Comparison of ENCODE assay signal across 29 cellular contexts in genomic region chr1:31302749-31303441, GRCh38. TPM values are rescaled to one million over a fixed set of nuclear protein-coding genes. Genes with fewer than 3 reads are reported as not detected.
DNase-seq lines count a peak whose midpoint lies in the region; ATAC-seq, FAIRE-seq and TF ChIP-seq lines count a peak whose summit lies in the region.
"Had no signal": no experiment of that assay in that cellular context is flagged by ENCODE, and none has a peak within 500 bp of the region (broad histone marks: within the 10 kb centered on the region; RNA-seq: fewer than 3 reads in every experiment).

No MANE protein-coding gene starts in this region.

- H3K4me1 ChIP-seq in small intestine (ENCODE audit: control insufficient read depth in 2 of 2, insufficient read depth in 1 of 2, low read depth in 1 of 2, low read length in 1 of 2) (peaks cover under 1 to 6% of the 10 kb centered on the region in 2 donors), OCI-LY7 (ENCODE audit: insufficient read depth, low read length, poor library complexity, severe bottlenecking) (peaks cover 16% of the 10 kb centered on the region)

- no peaks in the 10 kb centered on the region for H3K27me3 ChIP-seq in small intestine (ENCODE audit: control insufficient read depth in 2 of 2, insufficient read depth in 2 of 2, low read length in 2 of 2)
- H3K27me3 ChIP-seq: ascending aorta, tibial nerve had no signal

- FAIRE-seq in small intestine (lab: Jason Lieb, UNC): no peak
- FAIRE-seq: G401.6 had no signal

- H3K4me3 ChIP-seq in small intestine (ENCODE audit: low read depth in 1 of 2, low read length in 2 of 2) (no peak overlapping the region), OCI-LY7 (ENCODE audit: low read depth, low read length, poor library complexity, severe bottlenecking) (no peak overlapping the region)
- H3K4me3 ChIP-seq: ascending aorta, tibial nerve had no signal

- no peak overlapping the region for H2AFZ ChIP-seq in OCI-LY7 (ENCODE audit: low read length)

- H3K9me3 ChIP-seq in small intestine (ENCODE audit: control insufficient read depth, low read depth) (no peaks in the 10 kb centered on the region), OCI-LY7 (ENCODE audit: low read length) (no peaks in the 10 kb centered on the region)
- H3K9me3 ChIP-seq: ascending aorta, tibial nerve had no signal

- no peak for ATAC-seq in central memory CD8-positive, alpha-beta T cell (replicated peaks; ENCODE audit: extremely low read depth, poor library complexity, severe bottlenecking)
- no peak for ATAC-seq in HG02588 (IDR thresholded peaks at IDR 0.05; ENCODE audit: unreplicated experiment)
- ATAC-seq: HCT116, right cardiac atrium had no signal

- H3K4me3 Mint-ChIP-seq in central memory CD8-positive, alpha-beta T cell: no peak overlapping the region
- H3K4me3 Mint-ChIP-seq in immature natural killer cell: peak overlapping the region in 1 of 5 donors; percentile 15
- H3K4me3 Mint-ChIP-seq: activated CD4-positive, alpha-beta T cell treated with anti-CD3 and anti-CD28 coated beads, Interleukin-2, amount 10 ng/mL, durations not matched to agents 24 days and 14 days; activated naive CD8-positive, alpha-beta T cell treated with anti-CD3 and anti-CD28 coated beads, Interleukin-2, amount 10 ng/mL, durations not matched to agents 7 days and 5 days; activated T-cell treated with anti-CD3 and anti-CD28 coated beads, Interleukin-2, amount 50 U/mL, for 24 hours; dendritic cell treated with granulocyte-macrophage colony-stimulating factor and Interleukin-4, amounts not matched to agents 40 ng/mL and 50 ng/mL, for 4 days; memory B cell had no signal

- no peaks in the 10 kb centered on the region for H4K20me1 ChIP-seq in OCI-LY7 (ENCODE audit: insufficient read depth, low read length)

- peaks cover 25% of the 10 kb centered on the region; the same call in 1 of the 2 replicates for H3K79me2 ChIP-seq in OCI-LY7 (ENCODE audit: insufficient read depth, low read depth, low read length)

- no peaks in the 10 kb centered on the region for H3K9me3 Mint-ChIP-seq in central memory CD8-positive, alpha-beta T cell
- peaks cover 0 to 2% (median 0%) of the 10 kb centered on the region in 6 donors for H3K9me3 Mint-ChIP-seq in immature natural killer cell
- H3K9me3 Mint-ChIP-seq: activated CD4-positive, alpha-beta T cell treated with anti-CD3 and anti-CD28 coated beads, Interleukin-2, amount 10 ng/mL, durations not matched to agents 24 days and 14 days; activated naive CD8-positive, alpha-beta T cell treated with anti-CD3 and anti-CD28 coated beads, Interleukin-2, amount 10 ng/mL, durations not matched to agents 7 days and 5 days; activated T-cell treated with anti-CD3 and anti-CD28 coated beads, Interleukin-2, amount 50 U/mL, for 24 hours; dendritic cell treated with granulocyte-macrophage colony-stimulating factor and Interleukin-4, amounts not matched to agents 40 ng/mL and 50 ng/mL, for 4 days; memory B cell had no signal

- no peaks in the 10 kb centered on the region for H3K9me2 ChIP-seq in OCI-LY7 (ENCODE audit: insufficient read depth, low read length)

- no TSS peak for BruUV-seq in OCI-LY7 (replicated peaks; lab: Mats Ljungman, UMichigan)

- peaks cover 9% of the 10 kb centered on the region for H3K36me3 Mint-ChIP-seq in central memory CD8-positive, alpha-beta T cell (ENCODE audit: insufficient read depth)
- peaks cover 3 to 17% (median 9%) of the 10 kb centered on the region in 3 donors for H3K36me3 Mint-ChIP-seq in immature natural killer cell

- intact Hi-C loops in OCI-LY7 (cut with micrococcal nuclease; ENCODE audit: unreplicated experiment): no loop called here

- H3K4me2 ChIP-seq in OCI-LY7 (ENCODE audit: low read length): no peak overlapping the region

- CTCF ChIA-PET in OCI-LY7 (lab: Charles Lee; ENCODE audit: unreplicated experiment): no interaction called here

- H3K27me3 Mint-ChIP-seq in central memory CD8-positive, alpha-beta T cell: no peaks in the 10 kb centered on the region
- peaks cover 0 to 4% (median 0%) of the 10 kb centered on the region in 3 donors for H3K27me3 Mint-ChIP-seq in immature natural killer cell (ENCODE audit: low read depth in 3 of 3)
- H3K27me3 Mint-ChIP-seq: activated CD4-positive, alpha-beta T cell treated with anti-CD3 and anti-CD28 coated beads, Interleukin-2, amount 10 ng/mL, durations not matched to agents 24 days and 14 days; activated naive CD8-positive, alpha-beta T cell treated with anti-CD3 and anti-CD28 coated beads, Interleukin-2, amount 10 ng/mL, durations not matched to agents 7 days and 5 days; activated T-cell treated with anti-CD3 and anti-CD28 coated beads, Interleukin-2, amount 50 U/mL, for 24 hours; dendritic cell treated with granulocyte-macrophage colony-stimulating factor and Interleukin-4, amounts not matched to agents 40 ng/mL and 50 ng/mL, for 4 days; memory B cell had no signal

- POLR2A ChIA-PET in OCI-LY7 (lab: Charles Lee): interaction anchor here (0.6 to 0.7 kb wide), 2 partner anchors 31 to 953 kb away, joined by 3 to 10 read pairs; no protein-coding TSS in a partner anchor

- H3K4me1 Mint-ChIP-seq in central memory CD8-positive, alpha-beta T cell: peaks cover 13% of the 10 kb centered on the region
- H3K4me1 Mint-ChIP-seq in immature natural killer cell: peaks cover 21 to 65% of the 10 kb centered on the region in 2 donors

- H3K36me3 ChIP-seq in small intestine (ENCODE audit: control insufficient read depth in 2 of 2, insufficient read depth in 2 of 2, low read length in 2 of 2) (no peaks in the 10 kb centered on the region), OCI-LY7 (ENCODE audit: insufficient read depth, low read length) (peaks cover 19% of the 10 kb centered on the region)

- no peak overlapping the region for H3K27ac ChIP-seq in small intestine (ENCODE audit: low read depth in 1 of 2, low read length in 1 of 2)
- no peak overlapping the region for H3K27ac ChIP-seq in OCI-LY7 (ENCODE audit: low read depth, low read length, poor library complexity, severe bottlenecking)
- H3K27ac ChIP-seq: ascending aorta, C4-2B, tibial nerve, WERI-Rb-1 had no signal

- DNase-seq in M059J (ENCODE audit: low read depth) (peak; percentile 17), immature natural killer cell (peak in 1 of 3 donors; percentile 9), small intestine (no peak), OCI-LY7 (ENCODE audit: low spot score) (no peak), NCI-H2029 (lab: John Stamatoyannopoulos, UW) (no peak)
- DNase-seq in central memory CD8-positive, alpha-beta T cell (ENCODE audit: low spot score in 2 of 2): no peak
- DNase-seq: activated CD4-positive, alpha-beta T cell treated with anti-CD3 and anti-CD28 coated beads, Interleukin-2, amount 10 ng/mL, durations not matched to agents 24 days and 14 days; activated gamma-delta T cell; activated naive CD8-positive, alpha-beta T cell treated with anti-CD3 and anti-CD28 coated beads, Interleukin-2, amount 10 ng/mL, durations not matched to agents 7 days and 5 days; activated T-cell treated with anti-CD3 and anti-CD28 coated beads, Interleukin-2, amount 50 U/mL, for 24 hours; COR-L47; DMS53; hypothalamus; NCI-H1092; NCI-H1694 treated with DMSO at 0.1 percent for 48 hours; NCI-H2171; posterior cingulate gyrus; right cardiac atrium; RPMI8226; stimulated activated CD4-positive, alpha-beta T cell treated with anti-CD3 and anti-CD28 coated beads, Interleukin-4, amount 100 ng/mL, for 24 hours; WERI-Rb-1 had no signal

- WGBS in small intestine, 3 donors: 79 to 87% (median 84%) methylated on average over 6 of the region's 6 CpGs

- no peak for TF ChIP-seq CTCF in OCI-LY7 (conservative IDR thresholded peaks at IDR 0.05; ENCODE audit: low read length)

- H3K27ac Mint-ChIP-seq in central memory CD8-positive, alpha-beta T cell (ENCODE audit: low read depth): peak overlapping the region; percentile 67
- peak overlapping the region in 5 of 6 donors; percentile 17 to 95 (median 66) for H3K27ac Mint-ChIP-seq in immature natural killer cell
- H3K27ac Mint-ChIP-seq: activated CD4-positive, alpha-beta T cell treated with anti-CD3 and anti-CD28 coated beads, Interleukin-2, amount 10 ng/mL, durations not matched to agents 24 days and 14 days; activated naive CD8-positive, alpha-beta T cell treated with anti-CD3 and anti-CD28 coated beads, Interleukin-2, amount 10 ng/mL, durations not matched to agents 7 days and 5 days; activated T-cell treated with anti-CD3 and anti-CD28 coated beads, Interleukin-2, amount 50 U/mL, for 24 hours; dendritic cell treated with granulocyte-macrophage colony-stimulating factor and Interleukin-4, amounts not matched to agents 40 ng/mL and 50 ng/mL, for 4 days; memory B cell had no signal

RNA-seq across cellular contexts. Expression of gene ZCCHC17, which starts 6.1 kb away (rescaled TPM):
- total RNA-seq in M059J (2014; rRNA removed; shearing (Covaris generic)): 65.7 and 75.2 TPM in 2 replicates
- polyA plus RNA-seq in immature natural killer cell (100 to 1,000 TPM in 1 of 3 donors, 10 to 100 TPM in 2; 72.0 to 133 (median 74.1) TPM), small intestine (10 to 100 TPM; 21.1 to 28.1 (median 22.1) TPM)
- total RNA-seq in OCI-LY7 (2014; rRNA removed; shearing (Covaris generic)): 30.1 and 37.4 TPM in 2 replicates
- total RNA-seq in OCI-LY7 (2022): 33.8 and 34.7 TPM in 2 replicates

RNA-seq across cellular contexts. Expression of gene SNRNP40, which starts 6.3 kb away (rescaled TPM):
- total RNA-seq in M059J (2014; rRNA removed; shearing (Covaris generic)): 119 and 153 TPM in 2 replicates
- 100 to 1,000 TPM in 2 of 3 donors, 10 to 100 TPM in 1; 80.7 to 150 (median 101) TPM for polyA plus RNA-seq in immature natural killer cell
- polyA plus RNA-seq in small intestine: 10 to 100 TPM; 14.8 to 35.8 (median 19.5) TPM
- total RNA-seq in OCI-LY7 (2014; rRNA removed; shearing (Covaris generic)): 190 and 202 TPM in 2 replicates
- total RNA-seq in OCI-LY7 (2022): 99.9 and 101 TPM in 2 replicates
